In genomic region chr11:95301497-95301896, GRCh38 we compare ENCODE assay signal across 24 cellular contexts.
DNase-seq lines count a peak whose midpoint lies in the region; ATAC-seq, FAIRE-seq and TF ChIP-seq lines count a peak whose summit lies in the region.
"Had no signal": no experiment of that assay in that cellular context is flagged by ENCODE, and none has a peak within 500 bp of the region (broad histone marks: within the 10 kb centered on the region; RNA-seq: fewer than 3 reads in every experiment).

No MANE protein-coding gene starts in this region.

- WGBS in pancreas, 2 donors = 20 to 29% methylated on average over 4 of the region's 4 CpGs
- WGBS in spleen, 5 donors = 69 to 78% (median 74%) methylated on average over 4 of the region's 4 CpGs
- 67% methylated on average over 4 of the region's 4 CpGs for WGBS in smooth muscle cell (ENCODE audit: low lambda C conversion rate)

- H3K36me3 ChIP-seq in pancreas (no peaks in the 10 kb centered on the region), spleen (no peaks in the 10 kb centered on the region), smooth muscle cell (ENCODE audit: low read depth) (no peaks in the 10 kb centered on the region)
- H3K36me3 ChIP-seq: esophagus muscularis mucosa, heart right ventricle, right atrium auricular region had no signal

- H3K27ac Mint-ChIP-seq in Calu3 (ENCODE audit: unreplicated experiment) = no peak overlapping the region
- no peak overlapping the region for H3K27ac Mint-ChIP-seq in activated CD4-positive, alpha-beta T cell treated with anti-CD3 and anti-CD28 coated beads, Interleukin-2, amount 10 ng/mL, durations not matched to agents 24 days and 14 days
- H3K27ac Mint-ChIP-seq: activated B cell treated with CpG ODN at 0.5 μM for 24 hours; activated naive CD8-positive, alpha-beta T cell treated with anti-CD3 and anti-CD28 coated beads for 36 hours; activated T-helper 1 cell treated with anti-CD3 and anti-CD28 coated beads, Interleukin-12 subunit alpha, Interleukin-12 subunit beta, Interleukin-2, Interleukin-4 antibody, amounts not matched to agents 30 ng/mL and 10 ng/mL and 1 ng/mL, durations not matched to agents 14 hours and 24 hours and 36 hours; stimulated activated naive CD8-positive, alpha-beta T cell treated with anti-CD3 and anti-CD28 coated beads, Interleukin-15, amount 100 ng/mL, for 72 hours; T-helper 17 cell had no signal

- BruUV-seq in Calu3 (replicated peaks; lab: Mats Ljungman, UMichigan) = no TSS peak

- H3K27me3 Mint-ChIP-seq in Calu3 (ENCODE audit: unreplicated experiment) = no peaks in the 10 kb centered on the region
- no peaks in the 10 kb centered on the region for H3K27me3 Mint-ChIP-seq in activated CD4-positive, alpha-beta T cell treated with anti-CD3 and anti-CD28 coated beads, Interleukin-2, amount 10 ng/mL, durations not matched to agents 24 days and 14 days
- H3K27me3 Mint-ChIP-seq: activated B cell treated with CpG ODN at 0.5 μM for 24 hours; activated naive CD8-positive, alpha-beta T cell treated with anti-CD3 and anti-CD28 coated beads for 36 hours; stimulated activated naive CD8-positive, alpha-beta T cell treated with anti-CD3 and anti-CD28 coated beads, Interleukin-15, amount 100 ng/mL, for 72 hours; T-helper 17 cell had no signal

- H3K79me2 ChIP-seq in smooth muscle cell (ENCODE audit: low read depth) = no peaks in the 10 kb centered on the region

- TF ChIP-seq CTCF in Calu3 (IDR thresholded peaks at IDR 0.05; ENCODE audit: unreplicated experiment) (no peak), pancreas (IDR thresholded peaks at IDR 0.05) (no peak), spleen (IDR thresholded peaks at IDR 0.05 in 8 of 11, conservative IDR thresholded peaks at IDR 0.05 in 3 of 11) (no peak), smooth muscle cell (IDR thresholded peaks at IDR 0.05; ENCODE audit: borderline replicate concordance, insufficient read depth, poor library complexity, severe bottlenecking) (no peak)

- FAIRE-seq in pancreas (lab: Jason Lieb, UNC) = no peak
- FAIRE-seq: GM12878, H54, K562, kidney had no signal

- no peak overlapping the region for H3K4me2 ChIP-seq in smooth muscle cell

- no peak for TF ChIP-seq POLR2A in spleen (IDR thresholded peaks at IDR 0.05)

- H3K4me1 ChIP-seq in pancreas (no peaks in the 10 kb centered on the region), spleen (peaks cover 5 to 26% (median 11%) of the 10 kb centered on the region in 6 donors), smooth muscle cell (ENCODE audit: low read depth) (peaks cover 29% of the 10 kb centered on the region)
- H3K4me1 ChIP-seq: right atrium auricular region had no signal

- H3K4me3 ChIP-seq in pancreas (no peak overlapping the region), spleen (no peak overlapping the region), smooth muscle cell (no peak overlapping the region)
- H3K4me3 ChIP-seq: esophagus muscularis mucosa, GM12878, heart right ventricle, K562, right atrium auricular region had no signal

- peak; percentile 48 to 78 (median 59) for ATAC-seq in pancreas
- ATAC-seq: GM12878; heart right ventricle; K562; Right ventricle myocardium inferior; stimulated activated naive CD8-positive, alpha-beta T cell treated with anti-CD3 and anti-CD28 coated beads, Interleukin-15, amount 100 ng/mL, for 72 hours; T-helper 17 cell had no signal

- CTCF ChIA-PET in Calu3 (lab: Charles Lee) = no interaction called here

- DNase-seq in Calu3 (peak; percentile 45), NCI-H1105 (lab: John Stamatoyannopoulos, UW) (peak; percentile 3), astrocyte of the hippocampus (ENCODE audit: low read depth, low spot score) (peak; percentile 75), pancreas (peak in 5 of 6 donors; percentile 32 to 60 (median 42)), spleen (no peak), KG1 (lab: John Stamatoyannopoulos, UW) (no peak), smooth muscle cell (lab: John Stamatoyannopoulos, UW; ENCODE audit: unreplicated experiment) (no peak)
- DNase-seq in activated CD4-positive, alpha-beta T cell treated with anti-CD3 and anti-CD28 coated beads, Interleukin-2, amount 10 ng/mL, durations not matched to agents 24 days and 14 days = no peak
- DNase-seq: activated B cell treated with CpG ODN at 0.5 μM for 24 hours; activated naive CD8-positive, alpha-beta T cell treated with anti-CD3 and anti-CD28 coated beads for 36 hours; CD8-positive, alpha-beta memory T cell; effector CD4-positive, alpha-beta T cell; heart right ventricle; kidney; stimulated activated naive CD8-positive, alpha-beta T cell treated with anti-CD3 and anti-CD28 coated beads, Interleukin-15, amount 100 ng/mL, for 72 hours; T-helper 17 cell had no signal

- no peaks in the 10 kb centered on the region for H3K36me3 Mint-ChIP-seq in Calu3 (ENCODE audit: insufficient read depth, unreplicated experiment)
- H3K36me3 Mint-ChIP-seq in activated CD4-positive, alpha-beta T cell treated with anti-CD3 and anti-CD28 coated beads, Interleukin-2, amount 10 ng/mL, durations not matched to agents 24 days and 14 days (ENCODE audit: low read depth) = peaks cover 1% of the 10 kb centered on the region
- H3K36me3 Mint-ChIP-seq: activated naive CD8-positive, alpha-beta T cell treated with anti-CD3 and anti-CD28 coated beads for 36 hours; CD8-positive, alpha-beta memory T cell had no signal

- H3K4me3 Mint-ChIP-seq in Calu3 (ENCODE audit: low read depth, unreplicated experiment) = no peak overlapping the region
- no peak overlapping the region for H3K4me3 Mint-ChIP-seq in activated CD4-positive, alpha-beta T cell treated with anti-CD3 and anti-CD28 coated beads, Interleukin-2, amount 10 ng/mL, durations not matched to agents 24 days and 14 days
- H3K4me3 Mint-ChIP-seq: activated B cell treated with CpG ODN at 0.5 μM for 24 hours; activated naive CD8-positive, alpha-beta T cell treated with anti-CD3 and anti-CD28 coated beads for 36 hours; activated T-helper 1 cell treated with anti-CD3 and anti-CD28 coated beads, Interleukin-12 subunit alpha, Interleukin-12 subunit beta, Interleukin-2, Interleukin-4 antibody, amounts not matched to agents 30 ng/mL and 10 ng/mL and 1 ng/mL, durations not matched to agents 14 hours and 24 hours and 36 hours; CD8-positive, alpha-beta memory T cell; stimulated activated naive CD8-positive, alpha-beta T cell treated with anti-CD3 and anti-CD28 coated beads, Interleukin-15, amount 100 ng/mL, for 72 hours; T-helper 17 cell had no signal

- no peaks in the 10 kb centered on the region for H4K20me1 ChIP-seq in smooth muscle cell (ENCODE audit: low read depth)

- H3K27me3 ChIP-seq in pancreas (no peaks in the 10 kb centered on the region), spleen (replicated peaks in 1 of 7) (no peaks in the 10 kb centered on the region), smooth muscle cell (ENCODE audit: low read depth) (no peaks in the 10 kb centered on the region)
- H3K27me3 ChIP-seq: esophagus muscularis mucosa, heart right ventricle, right atrium auricular region had no signal

- H3K9me3 ChIP-seq in pancreas (no peaks in the 10 kb centered on the region), spleen (no peaks in the 10 kb centered on the region), smooth muscle cell (replicated peaks; ENCODE audit: low read depth) (no peaks in the 10 kb centered on the region)
- H3K9me3 ChIP-seq: esophagus muscularis mucosa, heart right ventricle, right atrium auricular region had no signal

- no peak overlapping the region for H3K9ac ChIP-seq in smooth muscle cell (ENCODE audit: low read depth)

- no peak overlapping the region for H3K27ac ChIP-seq in pancreas
- no peak overlapping the region for H3K27ac ChIP-seq in spleen
- H3K27ac ChIP-seq in smooth muscle cell (ENCODE audit: low read depth) = no peak overlapping the region
- H3K27ac ChIP-seq: esophagus muscularis mucosa, heart right ventricle, HL-60, right atrium auricular region had no signal

- H2AFZ ChIP-seq in smooth muscle cell (ENCODE audit: low read depth) = no peak overlapping the region

- peaks cover 24% of the 10 kb centered on the region for H3F3A ChIP-seq in smooth muscle cell (ENCODE audit: low read depth)

- intact Hi-C loops in Calu3 (cut with micrococcal nuclease; ENCODE audit: unreplicated experiment) (no loop called here), pancreas (cut with DNase I) (no loop called here), spleen (cut with DNase I; ENCODE audit: low total_unique reads) (no loop called here)
- intact Hi-C loops in activated CD4-positive, alpha-beta T cell treated with anti-CD3 and anti-CD28 coated beads, Interleukin-2, amount 10 ng/mL, durations not matched to agents 24 days and 14 days (cut with micrococcal nuclease) = no loop called here

- peaks cover 17% of the 10 kb centered on the region for H3K4me1 Mint-ChIP-seq in Calu3 (ENCODE audit: low read depth, unreplicated experiment)
- peaks cover 30% of the 10 kb centered on the region for H3K4me1 Mint-ChIP-seq in activated CD4-positive, alpha-beta T cell treated with anti-CD3 and anti-CD28 coated beads, Interleukin-2, amount 10 ng/mL, durations not matched to agents 24 days and 14 days

- H3K9me3 Mint-ChIP-seq in Calu3 (ENCODE audit: low read depth, unreplicated experiment) = no peaks in the 10 kb centered on the region
- H3K9me3 Mint-ChIP-seq in activated CD4-positive, alpha-beta T cell treated with anti-CD3 and anti-CD28 coated beads, Interleukin-2, amount 10 ng/mL, durations not matched to agents 24 days and 14 days = no peaks in the 10 kb centered on the region
- H3K9me3 Mint-ChIP-seq: activated B cell treated with CpG ODN at 0.5 μM for 24 hours; activated naive CD8-positive, alpha-beta T cell treated with anti-CD3 and anti-CD28 coated beads for 36 hours; activated T-helper 1 cell treated with anti-CD3 and anti-CD28 coated beads, Interleukin-12 subunit alpha, Interleukin-12 subunit beta, Interleukin-2, Interleukin-4 antibody, amounts not matched to agents 30 ng/mL and 10 ng/mL and 1 ng/mL, durations not matched to agents 14 hours and 24 hours and 36 hours; CD8-positive, alpha-beta memory T cell; stimulated activated naive CD8-positive, alpha-beta T cell treated with anti-CD3 and anti-CD28 coated beads, Interleukin-15, amount 100 ng/mL, for 72 hours had no signal

Comparison
In these comparisons a context has a peak if more than half of its experiments do, and no peak if none do; other contexts are left out.
1. DNase-seq: peak in Calu3 (single experiment), NCI-H1105 (single experiment), astrocyte of the hippocampus (single experiment) and pancreas (5 of 6); none in spleen (single experiment), activated CD4-positive, alpha-beta T cell treated with anti-CD3 and anti-CD28 coated beads, Interleukin-2, amount 10 ng/mL, durations not matched to agents 24 days and 14 days (single experiment), KG1 (single experiment) and smooth muscle cell (single experiment).